In the genomic region with DNA sequence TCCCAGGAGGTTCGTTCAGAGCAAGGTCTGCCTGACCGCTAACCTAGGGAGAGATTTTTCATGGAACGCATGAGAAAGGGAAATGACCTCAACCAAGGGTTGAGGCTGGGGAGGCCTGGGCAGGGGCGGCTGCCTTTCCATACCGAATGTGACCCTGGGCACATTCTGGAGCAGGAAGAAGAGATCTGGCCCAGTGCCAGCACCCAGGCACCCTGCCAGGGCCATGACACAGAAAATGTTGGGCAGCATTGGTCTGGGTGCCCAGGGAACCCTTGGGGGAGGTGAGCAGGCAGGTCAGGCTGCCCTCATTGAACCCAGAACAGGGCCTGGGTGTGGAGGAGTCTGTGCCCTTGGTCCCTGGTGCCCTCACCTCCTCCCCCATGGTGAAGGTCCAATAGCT, we compare ENCODE assay signal across 22 cellular contexts.
A peak's percentile ranks its signal among the peaks of the same experiment; 100 is the strongest.
DNase-seq lines count a peak whose midpoint lies in the region; ATAC-seq, FAIRE-seq and TF ChIP-seq lines count a peak whose summit lies in the region.
"Had no signal": no experiment of that assay in that cellular context is flagged by ENCODE, and none has a peak within 500 bp of the region (broad histone marks: within the 10 kb centered on the region; RNA-seq: fewer than 3 reads in every experiment).

No MANE protein-coding gene starts in this region.

- WGBS in spleen, 5 donors: 46 to 70% (median 56%) methylated on average over 5 of the region's 5 CpGs

- FAIRE-seq in kidney (lab: Jason Lieb, UNC): no peak
- FAIRE-seq: bronchial epithelial cell had no signal

- H3K27ac ChIP-seq in kidney (ENCODE audit: low read depth in 2 of 2, low read length in 2 of 2): peak overlapping the region; percentile 49 to 56
- H3K27ac ChIP-seq in spleen: peak overlapping the region in 4 of 8 donors; percentile 2 to 63 (median 28)
- H3K27ac ChIP-seq: C4-2B, ovary, sigmoid colon had no signal

- H3K4me3 ChIP-seq in kidney (ENCODE audit: low read length in 2 of 2) (no peak overlapping the region), spleen (no peak overlapping the region)
- H3K4me3 ChIP-seq: ovary, sigmoid colon had no signal

- peaks cover 13 to 18% of the 10 kb centered on the region in 2 donors for H3K4me1 ChIP-seq in kidney (ENCODE audit: control insufficient read depth in 1 of 2, insufficient read depth in 1 of 2, low read depth in 1 of 2, low read length in 2 of 2)
- peaks cover 0 to 15% (median 5%) of the 10 kb centered on the region in 6 donors for H3K4me1 ChIP-seq in spleen
- H3K4me1 ChIP-seq: sigmoid colon had no signal

- peak; percentile 25 for DNase-seq in NCI-H2029 (lab: John Stamatoyannopoulos, UW)
- DNase-seq in NCI-H2029 treated with DMSO at 0.1 percent for 48 hours (lab: John Stamatoyannopoulos, UW): no peak
- peak; percentile 40 for DNase-seq in NCI-H1105 treated with DMSO at 0.1 percent for 48 hours (lab: John Stamatoyannopoulos, UW)
- DNase-seq in kidney: peak; percentile 79
- peak; percentile 76 for DNase-seq in spleen
- DNase-seq: ACHN; activated CD4-positive, alpha-beta T cell treated with anti-CD3 and anti-CD28 coated beads for 48 hours; activated effector memory CD4-positive, alpha-beta T cell treated with anti-CD3 and anti-CD28 coated beads, Interleukin-2, amount 50 U/mL, for 16 hours; immature natural killer cell; mammary epithelial cell; naive B cell; NCI-H146; NCI-H524; ovary; sigmoid colon; stimulated activated naive CD8-positive, alpha-beta T cell treated with anti-CD3 and anti-CD28 coated beads, Interleukin-15, Interleukin-2, amounts not matched to agents 100 U/mL and 50 U/mL, for 24 hours; T-helper 1 cell had no signal

- H3K9me3 ChIP-seq in kidney (ENCODE audit: control insufficient read depth in 1 of 2, low read length in 2 of 2) (no peaks in the 10 kb centered on the region), spleen (no peaks in the 10 kb centered on the region)
- H3K9me3 ChIP-seq: ovary, sigmoid colon had no signal

- ATAC-seq in GM18498 (IDR thresholded peaks at IDR 0.05; ENCODE audit: unreplicated experiment) (no peak), GM18511 (IDR thresholded peaks at IDR 0.05; ENCODE audit: unreplicated experiment) (no peak), HG03108 (IDR thresholded peaks at IDR 0.05; ENCODE audit: unreplicated experiment) (no peak)
- ATAC-seq: stimulated activated naive CD8-positive, alpha-beta T cell treated with anti-CD3 and anti-CD28 coated beads, Interleukin-15, Interleukin-2, amounts not matched to agents 100 U/mL and 50 U/mL, for 24 hours had no signal

- H3K27me3 ChIP-seq in spleen (replicated peaks in 1 of 7): peaks cover 0 to 42% (median 0%) of the 10 kb centered on the region in 7 donors
- H3K27me3 ChIP-seq: ovary, sigmoid colon had no signal

- no peak for TF ChIP-seq CTCF in kidney (IDR thresholded peaks at IDR 0.05; ENCODE audit: borderline replicate concordance, extremely low read depth, insufficient read depth)
- no peak for TF ChIP-seq CTCF in spleen (IDR thresholded peaks at IDR 0.05 in 8 of 11, conservative IDR thresholded peaks at IDR 0.05 in 3 of 11)

- no peaks in the 10 kb centered on the region for H3K36me3 ChIP-seq in kidney (ENCODE audit: control insufficient read depth in 1 of 2, insufficient read depth in 2 of 2, low read length in 2 of 2)
- no peaks in the 10 kb centered on the region for H3K36me3 ChIP-seq in spleen
- H3K36me3 ChIP-seq: ovary, sigmoid colon had no signal

- H3K9ac ChIP-seq in kidney (ENCODE audit: low read length in 2 of 2): no peak overlapping the region

- no peak for TF ChIP-seq POLR2A in spleen (IDR thresholded peaks at IDR 0.05)

- intact Hi-C loops in kidney (cut with DNase I) (no loop called here), spleen (cut with DNase I; ENCODE audit: low total_unique reads) (no loop called here)
